Comparison of ENCODE assay signal across 1 cellular context in genomic region chr11:309979-310572, GRCh38.
A peak's percentile ranks its signal among the peaks of the same experiment; 100 is the strongest.
TF ChIP-seq lines count a peak whose summit lies in the region.

No MANE protein-coding gene starts in this region.

TF ChIP-seq in K562, 482 proteins besides CTCF, POLR2A, EP300 and RAD21:
- TF ChIP-seq, protein P1, sequence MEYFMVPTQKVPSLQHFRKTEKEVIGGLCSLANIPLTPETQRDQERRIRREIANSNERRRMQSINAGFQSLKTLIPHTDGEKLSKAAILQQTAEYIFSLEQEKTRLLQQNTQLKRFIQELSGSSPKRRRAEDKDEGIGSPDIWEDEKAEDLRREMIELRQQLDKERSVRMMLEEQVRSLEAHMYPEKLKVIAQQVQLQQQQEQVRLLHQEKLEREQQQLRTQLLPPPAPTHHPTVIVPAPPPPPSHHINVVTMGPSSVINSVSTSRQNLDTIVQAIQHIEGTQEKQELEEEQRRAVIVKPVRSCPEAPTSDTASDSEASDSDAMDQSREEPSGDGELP (CRISPR knock-in tag; IDR thresholded peaks at IDR 0.05; ENCODE audit: borderline replicate concordance): peak; percentile 43; the same call in 1 of the 2 replicates
- peak; percentile 27; the same call in 1 of the 2 replicates for TF ChIP-seq ZBTB7A (IDR thresholded peaks at IDR 0.05; ENCODE audit: borderline replicate concordance, control insufficient read depth, low read depth, low read length)
TF ChIP-seq in K562: peak in this region for 2; not testable (repeated sequence) for 480.
